ENCODE assay signal across 1 cellular context in genomic region chr5:177455036-177455660, GRCh38.
TF ChIP-seq lines count a peak whose summit lies in the region.

No MANE protein-coding gene starts in this region.

TF ChIP-seq in HepG2, 621 proteins besides CTCF, POLR2A, EP300 and RAD21 (continued from another document and continues in another):
- peak; percentile 83 for TF ChIP-seq ZBTB33 (CRISPR knock-in tag; IDR thresholded peaks at IDR 0.05)
- no peak for TF ChIP-seq ZNF780A (CRISPR knock-in tag; IDR thresholded peaks at IDR 0.05)
- TF ChIP-seq ZNF567 (CRISPR knock-in tag; IDR thresholded peaks at IDR 0.05; ENCODE audit: borderline replicate concordance) = 0 out of 2 replicates have a peak, but pooled peaks have one; percentile 30
- TF ChIP-seq SKI (IDR thresholded peaks at IDR 0.05; ENCODE audit: partially characterized antibody) = no peak
- peak; percentile 88 for TF ChIP-seq TOPORS (CRISPR knock-in tag; IDR thresholded peaks at IDR 0.05)
- TF ChIP-seq ZNF597 (CRISPR knock-in tag; IDR thresholded peaks at IDR 0.05) = no peak
- no peak for TF ChIP-seq MLLT10 (CRISPR knock-in tag; IDR thresholded peaks at IDR 0.05)
- no peak; the same call in 1 of the 2 replicates for TF ChIP-seq MXD3 (CRISPR knock-in tag; IDR thresholded peaks at IDR 0.05)
- TF ChIP-seq ZNF451 (CRISPR knock-in tag; IDR thresholded peaks at IDR 0.05) = peak; percentile 88; the same call in 1 of the 2 replicates
- TF ChIP-seq NCOA1 (CRISPR knock-in tag; IDR thresholded peaks at IDR 0.05) = no peak
- no peak; the same call in 1 of the 2 replicates for TF ChIP-seq RERE (CRISPR knock-in tag; IDR thresholded peaks at IDR 0.05; ENCODE audit: low read depth)
- peak; percentile 65; the same call in 1 of the 2 replicates for TF ChIP-seq ZNF235 (CRISPR knock-in tag; IDR thresholded peaks at IDR 0.05; ENCODE audit: borderline replicate concordance)
- no peak for TF ChIP-seq ARHGAP35 (CRISPR knock-in tag; IDR thresholded peaks at IDR 0.05; ENCODE audit: borderline replicate concordance)
- TF ChIP-seq HNF4G (IDR thresholded peaks at IDR 0.05; ENCODE audit: borderline replicate concordance, low read depth, low read length) = no peak
- no peak for TF ChIP-seq HNF4G (CRISPR knock-in tag; IDR thresholded peaks at IDR 0.05; ENCODE audit: borderline replicate concordance, low read depth)
- TF ChIP-seq ZNF788 (CRISPR knock-in tag; IDR thresholded peaks at IDR 0.05; ENCODE audit: borderline replicate concordance) = peak; percentile 35
- TF ChIP-seq ZBTB42 (CRISPR knock-in tag; IDR thresholded peaks at IDR 0.05) = 0 out of 2 replicates have a peak, but pooled peaks have one; percentile 63
- TF ChIP-seq KLF11 (CRISPR knock-in tag; IDR thresholded peaks at IDR 0.05) = no peak
- TF ChIP-seq ELF1 (CRISPR knock-in tag; IDR thresholded peaks at IDR 0.05) = peak; percentile 70
- no peak; the same call in 1 of the 2 replicates for TF ChIP-seq ZNF441 (CRISPR knock-in tag; IDR thresholded peaks at IDR 0.05; ENCODE audit: borderline replicate concordance)
- TF ChIP-seq GMEB1 (CRISPR knock-in tag; IDR thresholded peaks at IDR 0.05; ENCODE audit: borderline replicate concordance) = peak; percentile 63; the same call in 1 of the 2 replicates
- TF ChIP-seq PLRG1 (conservative IDR thresholded peaks at IDR 0.05) = no peak
- no peak for TF ChIP-seq ZNF367 (CRISPR knock-in tag; IDR thresholded peaks at IDR 0.05; ENCODE audit: borderline replicate concordance)
- TF ChIP-seq PLSCR1 (CRISPR knock-in tag; IDR thresholded peaks at IDR 0.05; ENCODE audit: borderline replicate concordance) = no peak
- TF ChIP-seq GATA4 (IDR thresholded peaks at IDR 0.05; ENCODE audit: borderline replicate concordance, low read depth) = no peak
- TF ChIP-seq TFDP1 (CRISPR knock-in tag; IDR thresholded peaks at IDR 0.05; ENCODE audit: borderline replicate concordance) = peak; percentile 85; the same call in 1 of the 2 replicates
- TF ChIP-seq JUND (CRISPR knock-in tag; IDR thresholded peaks at IDR 0.05) = no peak
- no peak for TF ChIP-seq ZNF816 (CRISPR knock-in tag; IDR thresholded peaks at IDR 0.05; ENCODE audit: borderline replicate concordance)
- no peak; the same call in 1 of the 2 replicates for TF ChIP-seq ZNF430 (CRISPR knock-in tag; IDR thresholded peaks at IDR 0.05)
- no peak for TF ChIP-seq LCORL (IDR thresholded peaks at IDR 0.05)
- no peak for TF ChIP-seq LCORL (CRISPR knock-in tag; IDR thresholded peaks at IDR 0.05)
- TF ChIP-seq ZNF609 (CRISPR knock-in tag; IDR thresholded peaks at IDR 0.05; ENCODE audit: borderline replicate concordance) = no peak
- TF ChIP-seq ZNF574 (CRISPR knock-in tag; IDR thresholded peaks at IDR 0.05) = peak; percentile 81
- TF ChIP-seq TIGD3 (CRISPR knock-in tag; IDR thresholded peaks at IDR 0.05; ENCODE audit: borderline replicate concordance) = peak; percentile 59; the same call in 1 of the 2 replicates
- TF ChIP-seq ZNF124 (CRISPR knock-in tag; IDR thresholded peaks at IDR 0.05) = 0 out of 2 replicates have a peak, but pooled peaks have one; percentile 14
